In the genomic region with DNA sequence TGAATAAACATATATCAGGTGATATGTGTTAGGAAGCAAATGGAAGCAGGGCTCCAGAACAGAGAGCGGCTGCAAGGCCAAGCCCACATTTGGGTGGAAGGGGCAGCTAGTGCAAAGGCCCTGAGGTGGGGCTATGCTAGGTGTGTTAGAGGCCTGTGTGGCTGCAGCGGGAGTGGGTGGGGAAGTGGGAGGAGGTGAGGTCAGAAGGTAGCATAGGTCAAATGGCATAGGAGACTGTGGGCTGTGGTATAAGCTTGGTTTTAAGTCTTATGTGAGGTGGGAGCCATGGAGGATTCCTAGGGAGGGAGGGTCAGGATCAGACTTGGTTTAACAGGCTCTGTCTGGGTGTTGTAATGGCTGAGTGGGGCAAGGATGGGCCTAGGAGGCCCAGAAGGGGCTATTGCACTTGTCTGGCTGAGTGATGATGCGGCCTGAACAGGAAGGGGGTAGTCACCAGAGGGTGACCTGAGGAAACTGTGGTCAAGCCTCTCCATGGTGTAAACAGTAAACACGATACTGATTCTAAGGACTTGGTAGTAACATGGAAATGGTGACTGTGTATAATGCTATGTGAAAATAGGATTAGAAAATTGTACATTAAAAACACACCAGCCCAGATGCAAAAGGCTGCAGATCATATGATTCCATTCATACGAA, we compare ENCODE assay signal across 8 cellular contexts.
DNase-seq lines count a peak whose midpoint lies in the region; ATAC-seq lines count a peak whose summit lies in the region.

No MANE protein-coding gene starts in this region.

- H3K27ac Mint-ChIP-seq in activated naive CD8-positive, alpha-beta T cell treated with anti-CD3 and anti-CD28 coated beads, Interleukin-2, amount 50 U/mL, for 24 hours: peak overlapping the region; percentile 61

- ATAC-seq in GM19043 (IDR thresholded peaks at IDR 0.05; ENCODE audit: low read depth, unreplicated experiment): peak; percentile 89
- peak; percentile 83 for ATAC-seq in HG03442 (IDR thresholded peaks at IDR 0.05; ENCODE audit: unreplicated experiment)
- peak; percentile 82 for ATAC-seq in activated naive CD8-positive, alpha-beta T cell treated with anti-CD3 and anti-CD28 coated beads, Interleukin-2, amount 50 U/mL, for 24 hours

- peak overlapping the region; percentile 40 for H3K27ac ChIP-seq in muscle layer of colon (ENCODE audit: low read depth, low read length)

- H3K9me3 Mint-ChIP-seq in activated naive CD8-positive, alpha-beta T cell treated with anti-CD3 and anti-CD28 coated beads, Interleukin-2, amount 50 U/mL, for 24 hours: no peaks in the 10 kb centered on the region

- no peaks in the 10 kb centered on the region for H3K36me3 Mint-ChIP-seq in activated naive CD8-positive, alpha-beta T cell treated with anti-CD3 and anti-CD28 coated beads, Interleukin-2, amount 50 U/mL, for 24 hours (ENCODE audit: low read depth)

- H3K4me1 Mint-ChIP-seq in activated naive CD8-positive, alpha-beta T cell treated with anti-CD3 and anti-CD28 coated beads, Interleukin-2, amount 50 U/mL, for 24 hours: peaks cover 22% of the 10 kb centered on the region

- H3K27me3 ChIP-seq in muscle layer of colon (ENCODE audit: control insufficient read depth in 1 of 2, insufficient read depth in 2 of 2, low read length in 2 of 2): no peaks in the 10 kb centered on the region

- H3K27me3 Mint-ChIP-seq in activated naive CD8-positive, alpha-beta T cell treated with anti-CD3 and anti-CD28 coated beads, Interleukin-2, amount 50 U/mL, for 24 hours: no peaks in the 10 kb centered on the region

- no peaks in the 10 kb centered on the region for H3K36me3 ChIP-seq in muscle layer of colon (ENCODE audit: insufficient read depth, low read length)

- H3K9ac ChIP-seq in muscle layer of colon (ENCODE audit: low read length): no peak overlapping the region

- no peaks in the 10 kb centered on the region for H3K9me3 ChIP-seq in muscle layer of colon (ENCODE audit: low read length)

- no peak overlapping the region for H3K4me3 Mint-ChIP-seq in activated naive CD8-positive, alpha-beta T cell treated with anti-CD3 and anti-CD28 coated beads, Interleukin-2, amount 50 U/mL, for 24 hours

- peak; percentile 59 for DNase-seq in AG20443 (ENCODE audit: low spot score)
- no peak for DNase-seq in activated naive CD8-positive, alpha-beta T cell treated with anti-CD3 and anti-CD28 coated beads, Interleukin-2, amount 50 U/mL, for 24 hours
- no peak for DNase-seq in NCI-H2029 treated with DMSO at 0.1 percent for 48 hours (lab: John Stamatoyannopoulos, UW)
- no peak for DNase-seq in germinal center (ENCODE audit: low spot score)
- no peak for DNase-seq in NCI-H345 treated with DMSO at 0.1 percent for 48 hours (lab: John Stamatoyannopoulos, UW; ENCODE audit: unreplicated experiment)

- no peak overlapping the region for H3K4me3 ChIP-seq in muscle layer of colon (ENCODE audit: low read depth in 1 of 2, low read length in 2 of 2)

- H3K4me1 ChIP-seq in muscle layer of colon (ENCODE audit: insufficient read depth, low read length): peaks cover 51% of the 10 kb centered on the region
